35 cellular contexts compared by ENCODE assay signal in genomic region chr10:92042541-92042940, GRCh38.
"Had no signal": no experiment of that assay in that cellular context is flagged by ENCODE, and none has a peak within 500 bp of the region (broad histone marks: within the 10 kb centered on the region; RNA-seq: fewer than 3 reads in every experiment).

No MANE protein-coding gene starts in this region.

- H3K4me1 ChIP-seq: ascending aorta had no signal

- H2AFZ ChIP-seq: PC-9 had no signal

- H3K27me3 Mint-ChIP-seq: activated CD4-positive, alpha-beta memory T cell treated with anti-CD3 and anti-CD28 coated beads, Interleukin-2, amount 10 ng/mL, durations not matched to agents 7 days and 5 days; activated CD8-positive, alpha-beta memory T cell treated with anti-CD3 and anti-CD28 coated beads, Interleukin-2, amount 10 ng/mL, durations not matched to agents 7 days and 5 days; activated naive CD4-positive, alpha-beta T cell treated with anti-CD3 and anti-CD28 coated beads, Interleukin-2, amount 50 U/mL, for 24 hours; activated naive CD8-positive, alpha-beta T cell treated with anti-CD3 and anti-CD28 coated beads, Interleukin-2, amount 10 ng/mL, durations not matched to agents 7 days and 5 days; central memory CD8-positive, alpha-beta T cell had no signal

- H3K27ac ChIP-seq: ascending aorta, cardiac muscle cell, KMS-11, PC-9, RWPE1, VCaP had no signal

- H3K9ac ChIP-seq: KMS-11 had no signal

- H3K36me3 ChIP-seq: ascending aorta, cardiac muscle cell had no signal

- H3K27ac Mint-ChIP-seq: activated CD4-positive, alpha-beta memory T cell treated with anti-CD3 and anti-CD28 coated beads, Interleukin-2, amount 10 ng/mL, durations not matched to agents 7 days and 5 days; activated CD8-positive, alpha-beta memory T cell treated with anti-CD3 and anti-CD28 coated beads, Interleukin-2, amount 10 ng/mL, durations not matched to agents 7 days and 5 days; activated naive CD4-positive, alpha-beta T cell treated with anti-CD3 and anti-CD28 coated beads, Interleukin-2, amount 50 U/mL, for 24 hours; activated naive CD8-positive, alpha-beta T cell treated with anti-CD3 and anti-CD28 coated beads, Interleukin-2, amount 10 ng/mL, durations not matched to agents 7 days and 5 days; activated T-helper 2 cell treated with anti-CD3 and anti-CD28 coated beads, Interferon-gamma antibody, Interleukin-2, Interleukin-4, amounts not matched to agents 10 μg/mL and 5 μg/mL and 100 μg/mL, durations not matched to agents 14 hours and 24 hours and 36 hours had no signal

- DNase-seq: activated CD4-positive, alpha-beta memory T cell treated with anti-CD3 and anti-CD28 coated beads, Interleukin-2, amount 10 ng/mL, durations not matched to agents 7 days and 5 days; activated CD4-positive, alpha-beta T cell treated with anti-CD3 and anti-CD28 coated beads for 1 hour; activated CD4-positive, alpha-beta T cell treated with anti-CD3 and anti-CD28 coated beads for 48 hours; activated CD4-positive, CD25-positive, alpha-beta regulatory T cell; activated CD8-positive, alpha-beta memory T cell treated with anti-CD3 and anti-CD28 coated beads for 24 hours; activated CD8-positive, alpha-beta memory T cell treated with anti-CD3 and anti-CD28 coated beads, Interleukin-2, amount 10 ng/mL, durations not matched to agents 7 days and 5 days; activated gamma-delta T cell; activated naive CD4-positive, alpha-beta T cell treated with Interleukin-2 at 50 U/mL for 16 hours; activated naive CD8-positive, alpha-beta T cell treated with anti-CD3 and anti-CD28 coated beads, Interleukin-2, amount 10 ng/mL, durations not matched to agents 7 days and 5 days; activated T-cell treated with anti-CD3 and anti-CD28 coated beads, Interleukin-2, amount 50 U/mL, for 1 hour; amygdala; MM.1S; MV-4-11; NCI-H1092; NCI-H1436 treated with DMSO at 0.1 percent for 48 hours; NCI-H1694 treated with DMSO at 0.1 percent for 48 hours; NCI-H2029; NCI-H510A; NCI-H526; NCI-H748 treated with DMSO at 0.1 percent for 48 hours; NK-92 treated with Interleukin-12 subunit alpha and Interleukin-12 subunit beta, amount 100 ng/mL, for 24 hours; PC-9; Right ventricle myocardium superior; SW 1271; T-helper 1 cell; T-helper 2 cell; T-helper 9 cell had no signal

- H3K4me3 ChIP-seq: ascending aorta, cardiac muscle cell, PC-9 had no signal

- H3K36me3 Mint-ChIP-seq: activated naive CD4-positive, alpha-beta T cell treated with anti-CD3 and anti-CD28 coated beads, Interleukin-2, amount 50 U/mL, for 24 hours had no signal

- H3K4me2 ChIP-seq: KMS-11, PC-9 had no signal

- H3K9me3 ChIP-seq: ascending aorta had no signal

- ATAC-seq: activated CD8-positive, alpha-beta memory T cell treated with anti-CD3 and anti-CD28 coated beads, Interleukin-2, amount 10 ng/mL, durations not matched to agents 7 days and 5 days had no signal

- H3K9me3 Mint-ChIP-seq: activated CD4-positive, alpha-beta memory T cell treated with anti-CD3 and anti-CD28 coated beads, Interleukin-2, amount 10 ng/mL, durations not matched to agents 7 days and 5 days; activated naive CD4-positive, alpha-beta T cell treated with anti-CD3 and anti-CD28 coated beads, Interleukin-2, amount 50 U/mL, for 24 hours; activated naive CD8-positive, alpha-beta T cell treated with anti-CD3 and anti-CD28 coated beads, Interleukin-2, amount 10 ng/mL, durations not matched to agents 7 days and 5 days; activated T-helper 2 cell treated with anti-CD3 and anti-CD28 coated beads, Interferon-gamma antibody, Interleukin-2, Interleukin-4, amounts not matched to agents 10 μg/mL and 5 μg/mL and 100 μg/mL, durations not matched to agents 14 hours and 24 hours and 36 hours; central memory CD8-positive, alpha-beta T cell had no signal

- H3K27me3 ChIP-seq: ascending aorta had no signal

- H3K4me3 Mint-ChIP-seq: activated CD4-positive, alpha-beta memory T cell treated with anti-CD3 and anti-CD28 coated beads, Interleukin-2, amount 10 ng/mL, durations not matched to agents 7 days and 5 days; activated CD8-positive, alpha-beta memory T cell treated with anti-CD3 and anti-CD28 coated beads, Interleukin-2, amount 10 ng/mL, durations not matched to agents 7 days and 5 days; activated naive CD4-positive, alpha-beta T cell treated with anti-CD3 and anti-CD28 coated beads, Interleukin-2, amount 50 U/mL, for 24 hours; activated naive CD8-positive, alpha-beta T cell treated with anti-CD3 and anti-CD28 coated beads, Interleukin-2, amount 10 ng/mL, durations not matched to agents 7 days and 5 days; central memory CD8-positive, alpha-beta T cell had no signal
